In genomic region chr16:15487336-15488284, GRCh38 we compare ENCODE assay signal across 1 cellular context.
TF ChIP-seq lines count a peak whose summit lies in the region.

No MANE protein-coding gene starts in this region.

TF ChIP-seq in HCT116, 20 proteins besides CTCF, POLR2A, EP300 and RAD21:
- no peak for TF ChIP-seq SIN3A (IDR thresholded peaks at IDR 0.05; ENCODE audit: low read depth)
- TF ChIP-seq EZH2 (IDR thresholded peaks at IDR 0.05), result no peak
- no peak for TF ChIP-seq POLR2AphosphoS5 (IDR thresholded peaks at IDR 0.05; ENCODE audit: low read depth, low read length)
- TF ChIP-seq SP1 (IDR thresholded peaks at IDR 0.05; ENCODE audit: low read depth), result no peak
- no peak for TF ChIP-seq ATF3 (IDR thresholded peaks at IDR 0.05)
- TF ChIP-seq ELF1 (IDR thresholded peaks at IDR 0.05; ENCODE audit: borderline replicate concordance, low read depth), result no peak
- TF ChIP-seq ZBTB33 (IDR thresholded peaks at IDR 0.05; ENCODE audit: extremely low read depth, insufficient replicate concordance, low read length), result no peak
- no peak for TF ChIP-seq CBX3 (IDR thresholded peaks at IDR 0.05; ENCODE audit: low read depth)
- no peak for TF ChIP-seq TCF7L2 (IDR thresholded peaks at IDR 0.05; ENCODE audit: borderline replicate concordance, extremely low read depth, insufficient read depth, insufficient read length)
